In genomic region chr6:15316754-15317153, GRCh38 we compare ENCODE assay signal across 1 cellular context.
TF ChIP-seq lines count a peak whose summit lies in the region.

No MANE protein-coding gene starts in this region.

TF ChIP-seq in H1, 55 proteins besides CTCF, POLR2A, EP300 and RAD21:
- TF ChIP-seq HDAC2 (IDR thresholded peaks at IDR 0.05; ENCODE audit: borderline replicate concordance in 1 of 2, low read depth in 2 of 2, low read length in 2 of 2) (no peak), SUZ12 (IDR thresholded peaks at IDR 0.05; ENCODE audit: low read length) (no peak), SIX5 (IDR thresholded peaks at IDR 0.05; ENCODE audit: low read depth, low read length) (no peak), SIRT6 (IDR thresholded peaks at IDR 0.05; ENCODE audit: low read length) (no peak)
TF ChIP-seq in H1: peak in this region for 0.
